ENCODE assay signal across 8 cellular contexts in the genomic region with DNA sequence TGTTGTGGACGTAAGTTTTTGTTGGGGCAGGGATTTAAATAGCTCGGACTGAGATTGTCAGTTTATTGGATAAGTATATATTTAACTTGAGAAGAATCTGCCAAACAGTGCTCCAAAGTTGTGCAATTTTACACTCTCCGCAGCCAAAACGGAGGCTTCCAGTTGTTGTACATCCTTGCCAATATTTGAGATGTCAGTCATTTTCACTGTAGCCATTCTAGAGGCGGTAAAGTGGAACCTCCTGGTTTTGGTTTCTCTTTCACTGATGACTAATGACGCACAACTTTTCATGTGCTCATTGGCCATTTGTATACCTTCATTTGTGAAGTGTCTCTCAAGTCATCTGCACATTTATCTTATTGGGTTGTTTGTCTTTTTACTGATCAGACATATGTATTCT. TPM values are rescaled to one million over a fixed set of nuclear protein-coding genes. Genes with fewer than 3 reads are reported as not detected.
DNase-seq lines count a peak whose midpoint lies in the region; ATAC-seq and TF ChIP-seq lines count a peak whose summit lies in the region.
"Not testable (repeated sequence)": the region's sequence is repeated elsewhere in the genome, so short reads cannot be mapped to it uniquely, and the experiment has no call there.

No MANE protein-coding gene starts in this region.

- WGBS in lung, 2 donors = 25 to 55% methylated on average over 6 of the region's 6 CpGs
- 29 to 34% methylated on average over 6 of the region's 6 CpGs for WGBS in upper lobe of left lung, 2 donors

- peaks cover 22% of the 10 kb centered on the region for H3K4me1 Mint-ChIP-seq in activated CD8-positive, alpha-beta memory T cell treated with anti-CD3 and anti-CD28 coated beads, Interleukin-2, amount 10 ng/mL, durations not matched to agents 7 days and 5 days

- H3K36me3 Mint-ChIP-seq in activated CD8-positive, alpha-beta memory T cell treated with anti-CD3 and anti-CD28 coated beads, Interleukin-2, amount 10 ng/mL, durations not matched to agents 7 days and 5 days = not testable (repeated sequence)

- H3K9me3 Mint-ChIP-seq in activated CD8-positive, alpha-beta memory T cell treated with anti-CD3 and anti-CD28 coated beads, Interleukin-2, amount 10 ng/mL, durations not matched to agents 7 days and 5 days (ENCODE audit: low read depth) = not testable (repeated sequence)

- H3K36me3 ChIP-seq in lung (ENCODE audit: control insufficient read depth in 2 of 2, insufficient read depth in 2 of 2, low read length in 2 of 2); upper lobe of left lung: not testable (repeated sequence)

- H3K27me3 ChIP-seq in lung (ENCODE audit: control insufficient read depth, insufficient read depth); upper lobe of left lung: not testable (repeated sequence)

- H3K4me1 ChIP-seq in lung (ENCODE audit: control insufficient read depth in 2 of 2, insufficient read depth in 2 of 2, low read length in 2 of 2) = not testable (repeated sequence)
- peaks cover 0 to 18% (median 2%) of the 10 kb centered on the region in 4 donors for H3K4me1 ChIP-seq in upper lobe of left lung

- not testable (repeated sequence) for H3K4me3 ChIP-seq in GM12865 (ENCODE audit: low read depth, low read length); lung
- peak overlapping the region in 3 of 4 donors; percentile 18 to 35 (median 25) for H3K4me3 ChIP-seq in upper lobe of left lung

- CTCF ChIA-PET in activated CD8-positive, alpha-beta memory T cell treated with anti-CD3 and anti-CD28 coated beads, Interleukin-2, amount 10 ng/mL, durations not matched to agents 7 days and 5 days (lab: Charles Lee) = not testable (repeated sequence)

- ATAC-seq in GM21526 (IDR thresholded peaks at IDR 0.05; ENCODE audit: low FRiP score, unreplicated experiment) (peak; percentile 58), HG03280 (IDR thresholded peaks at IDR 0.05; ENCODE audit: unreplicated experiment) (peak; percentile 52), lung (ENCODE audit: insufficient read depth, low FRiP score) (peak; percentile 43), upper lobe of left lung (ENCODE audit: low FRiP score in 2 of 2) (peak in 1 of 2 donors; percentile 60)
- ATAC-seq in activated CD8-positive, alpha-beta memory T cell treated with anti-CD3 and anti-CD28 coated beads, Interleukin-2, amount 10 ng/mL, durations not matched to agents 7 days and 5 days = peak; percentile 82

- TF ChIP-seq EP300 in upper lobe of left lung (IDR thresholded peaks at IDR 0.05) = not testable (repeated sequence)

- TF ChIP-seq POLR2A in erythroblast (IDR thresholded peaks at IDR 0.05; ENCODE audit: low read length); upper lobe of left lung (IDR thresholded peaks at IDR 0.05): not testable (repeated sequence)

- peak overlapping the region; percentile 50 for H3K4me3 Mint-ChIP-seq in activated CD8-positive, alpha-beta memory T cell treated with anti-CD3 and anti-CD28 coated beads, Interleukin-2, amount 10 ng/mL, durations not matched to agents 7 days and 5 days

- peak overlapping the region; percentile 80 for H3K27ac Mint-ChIP-seq in activated CD8-positive, alpha-beta memory T cell treated with anti-CD3 and anti-CD28 coated beads, Interleukin-2, amount 10 ng/mL, durations not matched to agents 7 days and 5 days

- H3K9me3 ChIP-seq in lung (ENCODE audit: control insufficient read depth in 2 of 2, insufficient read depth in 1 of 2, low read length in 1 of 2); upper lobe of left lung: not testable (repeated sequence)

- H3K27ac ChIP-seq in lung (ENCODE audit: low read depth in 1 of 2, low read length in 1 of 2) = not testable (repeated sequence)
- peak overlapping the region in 1 of 4 donors; percentile 35 for H3K27ac ChIP-seq in upper lobe of left lung

- DNase-seq in GM12865 (ENCODE audit: low read depth) = peak; percentile 60
- peak; percentile 71 for DNase-seq in NOMO-1 treated with DMSO at 0.1 percent for 48 hours (lab: John Stamatoyannopoulos, UW; ENCODE audit: unreplicated experiment)
- peak; percentile 56 for DNase-seq in activated CD8-positive, alpha-beta memory T cell treated with anti-CD3 and anti-CD28 coated beads, Interleukin-2, amount 10 ng/mL, durations not matched to agents 7 days and 5 days
- DNase-seq in erythroblast (lab: John Stamatoyannopoulos, UW) = peak; percentile 6 to 44
- not testable (repeated sequence) for DNase-seq in lung (ENCODE audit: low spot score)
- peak in 1 of 2 donors; percentile 32 for DNase-seq in upper lobe of left lung

- H3K27me3 Mint-ChIP-seq in activated CD8-positive, alpha-beta memory T cell treated with anti-CD3 and anti-CD28 coated beads, Interleukin-2, amount 10 ng/mL, durations not matched to agents 7 days and 5 days = not testable (repeated sequence)

- TF ChIP-seq CTCF in GM12865 (IDR thresholded peaks at IDR 0.05; ENCODE audit: insufficient read depth, low read depth, low read length, missing control alignments); lung (IDR thresholded peaks at IDR 0.05; ENCODE audit: control extremely low read depth, extremely low read depth); upper lobe of left lung (IDR thresholded peaks at IDR 0.05): not testable (repeated sequence)

RNA-seq across cellular contexts. Expression of a gene that starts 24.3 kb away (rescaled TPM):
- under 1 TPM; 0.38 to 0.49 TPM for total RNA-seq in activated CD8-positive, alpha-beta memory T cell treated with anti-CD3 and anti-CD28 coated beads, Interleukin-2, amount 10 ng/mL, durations not matched to agents 7 days and 5 days
- total RNA-seq in lung (1 to 10 TPM; 1.5 to 1.8 TPM), upper lobe of left lung (1 to 10 TPM in 5 of 6 donors, under 1 TPM in 1; 0.79 to 5.2 (median 2.8) TPM)
- 1 to 10 TPM; 1.2 to 5.3 TPM for polyA plus RNA-seq in lung
